8 cellular contexts compared by ENCODE assay signal in the genomic region with DNA sequence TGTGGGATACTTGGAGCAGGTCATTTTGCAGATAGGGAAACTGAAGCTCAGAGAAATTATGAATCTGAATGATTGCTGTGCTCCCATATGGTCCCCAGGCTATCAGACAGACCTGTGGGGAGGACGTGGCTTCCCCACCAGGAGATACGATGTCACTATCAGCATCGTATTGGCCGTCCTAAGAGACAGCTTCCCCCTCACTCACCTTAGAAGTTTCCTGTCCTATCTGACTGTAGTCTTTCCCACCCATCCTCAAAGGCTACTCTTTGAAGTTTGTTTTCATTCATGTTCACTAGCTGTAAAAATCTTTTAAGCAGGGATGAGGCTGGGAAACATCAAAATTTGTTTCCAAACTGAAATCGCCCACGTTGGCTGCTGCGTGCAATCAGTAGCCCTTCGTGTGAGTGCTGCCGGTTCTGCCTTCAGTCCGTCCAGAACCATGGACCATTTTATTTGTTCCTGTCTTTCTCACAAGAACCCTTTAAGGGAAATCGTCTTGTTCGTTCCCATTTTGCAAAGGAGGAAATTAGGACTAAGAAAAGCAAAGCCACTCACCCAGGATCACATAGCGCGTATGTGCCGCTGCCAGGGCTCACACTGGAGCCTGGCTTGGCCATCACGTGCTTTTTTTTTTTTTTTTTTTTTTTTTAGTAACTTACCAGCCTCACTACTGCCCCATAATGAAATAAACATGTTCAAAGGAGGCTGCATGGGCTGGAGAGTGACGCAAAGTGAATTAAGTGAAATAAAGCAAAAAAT. TPM values are rescaled to one million over a fixed set of nuclear protein-coding genes. Genes with fewer than 3 reads are reported as not detected.
DNase-seq lines count a peak whose midpoint lies in the region; ATAC-seq and TF ChIP-seq lines count a peak whose summit lies in the region.

No MANE protein-coding gene starts in this region.

- no peak for DNase-seq in cerebellar nuclear complex (lab: John Stamatoyannopoulos, UW)
- DNase-seq in 8988T = no peak

- H3K36me3 ChIP-seq in ectodermal cell (ENCODE audit: control insufficient read depth, insufficient read depth, low read length) = no peaks in the 10 kb centered on the region
- no peaks in the 10 kb centered on the region for H3K36me3 ChIP-seq in mucosa of stomach (ENCODE audit: control insufficient read depth, insufficient read depth, low read length)

- peak overlapping the region; percentile 85 for H3K27ac ChIP-seq in ectodermal cell (ENCODE audit: insufficient read depth, low read depth, low read length, poor library complexity, severe bottlenecking)

- H3K27me3 ChIP-seq in ectodermal cell (ENCODE audit: control insufficient read depth, insufficient read depth, low read length, poor library complexity, severe bottlenecking) (no peaks in the 10 kb centered on the region), mucosa of stomach (ENCODE audit: control insufficient read depth, insufficient read depth, low read length) (no peaks in the 10 kb centered on the region)

- H3K4me3 ChIP-seq in GM08714 (ENCODE audit: low read length) (peak overlapping the region; percentile 76), ectodermal cell (ENCODE audit: insufficient read depth, low read depth, low read length) (peak overlapping the region; percentile 93), mucosa of stomach (ENCODE audit: low read length) (peak overlapping the region; percentile 32)

- peak overlapping the region; percentile 51 for H3K9ac ChIP-seq in mucosa of stomach (ENCODE audit: low read length)

- ATAC-seq in HG03442 (IDR thresholded peaks at IDR 0.05; ENCODE audit: unreplicated experiment) = no peak
- no peak for ATAC-seq in HG03378 (IDR thresholded peaks at IDR 0.05; ENCODE audit: unreplicated experiment)

- 0 to 2% methylated on average over 16 to 17 of the region's 17 CpGs for WGBS in ectodermal cell, 2 experiments

- H3K4me1 ChIP-seq in ectodermal cell (ENCODE audit: control insufficient read depth, insufficient read depth, low read length) (peaks cover 8% of the 10 kb centered on the region), mucosa of stomach (ENCODE audit: control insufficient read depth, insufficient read depth, low read length) (peaks cover 30% of the 10 kb centered on the region)

- no peaks in the 10 kb centered on the region for H3K9me3 ChIP-seq in ectodermal cell (ENCODE audit: control insufficient read depth, low read length)
- H3K9me3 ChIP-seq in mucosa of stomach (ENCODE audit: control insufficient read depth, low read length) = no peaks in the 10 kb centered on the region

TF ChIP-seq in PFSK-1, 5 proteins besides CTCF, POLR2A, EP300 and RAD21:
- TF ChIP-seq SIN3A (IDR thresholded peaks at IDR 0.05; ENCODE audit: borderline replicate concordance, insufficient read depth, low read length) (0 out of 2 replicates have a peak, but pooled peaks have one; percentile 68), POLR2AphosphoS5 (IDR thresholded peaks at IDR 0.05; ENCODE audit: low read depth, low read length) (no peak)

RNA-seq across cellular contexts. Expression of gene KDM2B, which starts 1.0 kb away (rescaled TPM):
- polyA plus RNA-seq in PFSK-1 (2012; ENCODE audit: insufficient read length, low read depth) = 50.1 TPM
- polyA plus RNA-seq in ectodermal cell (2013, experiment 1 of 4) = 105 TPM
- 120 TPM for polyA plus RNA-seq in ectodermal cell (2013, experiment 2 of 4)
- 93.7 TPM for polyA plus RNA-seq in ectodermal cell (2013, experiment 3 of 4)
- 98.5 TPM for polyA plus RNA-seq in ectodermal cell (2013, experiment 4 of 4)

RNA-seq across cellular contexts. Expression of gene ORAI1, which starts 44.5 kb away (rescaled TPM):
- polyA plus RNA-seq in PFSK-1 (2012; ENCODE audit: insufficient read length, low read depth) = 112 TPM
- 16.8 TPM for polyA plus RNA-seq in ectodermal cell (2013, experiment 1 of 4)
- 18.2 TPM for polyA plus RNA-seq in ectodermal cell (2013, experiment 2 of 4)
- 11.1 TPM for polyA plus RNA-seq in ectodermal cell (2013, experiment 3 of 4)
- polyA plus RNA-seq in ectodermal cell (2013, experiment 4 of 4) = 12.4 TPM

Comparison
In these comparisons a context has a peak if more than half of its experiments do, and no peak if none do; other contexts are left out.
1. H3K4me3 ChIP-seq: peak in every context shown above with its lines; median percentile 93 in ectodermal cell; 76 in GM08714; 32 in mucosa of stomach.